35 cellular contexts compared by ENCODE assay signal in the genomic region with DNA sequence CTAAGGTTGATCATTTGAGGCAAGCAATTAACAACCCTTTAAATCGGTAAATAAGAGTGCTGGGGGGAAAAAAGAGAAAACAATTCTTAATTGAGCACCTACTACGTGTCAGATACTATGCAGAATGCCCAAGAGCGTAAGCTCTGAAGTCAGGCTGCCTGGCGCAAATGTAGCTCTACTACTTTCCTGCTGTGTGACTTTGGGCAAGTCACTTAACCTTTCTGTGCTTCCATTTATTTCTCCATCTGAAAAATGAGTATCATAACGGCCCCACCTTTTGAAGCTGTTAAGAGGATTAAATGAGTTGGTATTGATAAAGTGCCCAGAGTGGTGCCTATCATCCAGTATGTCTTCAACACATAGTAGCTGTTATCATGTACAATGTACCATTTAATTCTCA.
DNase-seq lines count a peak whose midpoint lies in the region; ATAC-seq, FAIRE-seq and TF ChIP-seq lines count a peak whose summit lies in the region.
"Had no signal": no experiment of that assay in that cellular context is flagged by ENCODE, and none has a peak within 500 bp of the region (broad histone marks: within the 10 kb centered on the region; RNA-seq: fewer than 3 reads in every experiment).

No MANE protein-coding gene starts in this region.

- no peak overlapping the region for H3K18ac ChIP-seq in H1 (ENCODE audit: extremely low read depth, low read length)

- ATAC-seq in HepG2 (no peak), right lobe of liver (no peak), K562 (no peak), foreskin keratinocyte (no peak)
- ATAC-seq: A549; CD8-positive, alpha-beta T cell had no signal

- intact Hi-C loops in HepG2 (cut with micrococcal nuclease; ENCODE audit: unreplicated experiment) (no loop called here), right lobe of liver (cut with DNase I) (no loop called here), K562 (cut with micrococcal nuclease) (no loop called here)

- TF ChIP-seq RAD21 in HepG2 (CRISPR knock-in tag; IDR thresholded peaks at IDR 0.05), result no peak
- TF ChIP-seq RAD21 in K562 (CRISPR knock-in tag; conservative IDR thresholded peaks at IDR 0.05 in 1 of 2, IDR thresholded peaks at IDR 0.05 in 1 of 2), result no peak
- TF ChIP-seq RAD21 in H1 (IDR thresholded peaks at IDR 0.05 in 1 of 2, conservative IDR thresholded peaks at IDR 0.05 in 1 of 2; ENCODE audit: low read depth in 2 of 2, low read length in 2 of 2), result no peak

- H2BK5ac ChIP-seq in H1 (ENCODE audit: low read depth, low read length), result no peak overlapping the region

- TF ChIP-seq POLR2A in HepG2 (IDR thresholded peaks at IDR 0.05; ENCODE audit: insufficient read depth in 1 of 2, low read depth in 2 of 2, low read length in 2 of 2), result no peak
- no peak for TF ChIP-seq POLR2A in right lobe of liver (IDR thresholded peaks at IDR 0.05)
- TF ChIP-seq POLR2A in K562 (conservative IDR thresholded peaks at IDR 0.05), result no peak
- no peak for TF ChIP-seq POLR2A in H1 (IDR thresholded peaks at IDR 0.05; ENCODE audit: control extremely low read depth in 1 of 2, low read depth in 2 of 2, low read length in 2 of 2)

- BruUV-seq in HepG2 (replicated peaks; lab: Mats Ljungman, UMichigan) (no TSS peak), K562 (replicated peaks; lab: Mats Ljungman, UMichigan) (no TSS peak)

- no peak overlapping the region for H4K5ac ChIP-seq in H1 (ENCODE audit: insufficient read length, low read depth, low read length)

- WGBS in HepG2 (ENCODE audit: low lambda C conversion rate), result 30% methylated on average over 5 of the region's 5 CpGs
- WGBS in right lobe of liver (ENCODE audit: insufficient coverage, low coverage, low lambda C conversion rate, missing lambda C conversion rate), result 51% methylated on average over 5 of the region's 5 CpGs
- whole genome bisulfite sequencing in K562 (ENCODE audit: insufficient coverage, low coverage, missing lambda C conversion rate), result 9% methylated on average over 5 of the region's 5 CpGs
- 93% methylated on average over 5 of the region's 5 CpGs; no CpG with 5 or more reads in 1 of the 2 experiments for WGBS in H1 (ENCODE audit: extremely low coverage in 1 of 2, insufficient coverage in 1 of 2, insufficient read length in 1 of 2, insufficient replicate concordance in 2 of 2, low coverage in 1 of 2, low lambda C conversion rate in 2 of 2, missing lambda C conversion rate in 1 of 2), 2 experiments

- no peak overlapping the region for H2BK15ac ChIP-seq in H1 (ENCODE audit: low read length)

- no peaks in the 10 kb centered on the region for H3K79me1 ChIP-seq in H1 (ENCODE audit: low read depth, low read length)

- no peak overlapping the region for H2AFZ ChIP-seq in HepG2 (ENCODE audit: low read length)
- H2AFZ ChIP-seq in Karpas-422 (ENCODE audit: low read length), result no peak overlapping the region
- H2AFZ ChIP-seq in K562 (ENCODE audit: low read depth, low read length), result no peak overlapping the region
- H2AFZ ChIP-seq in H1 (ENCODE audit: low read length), result no peak overlapping the region

- no peaks in the 10 kb centered on the region for H3K4me1 ChIP-seq in HepG2 (ENCODE audit: insufficient read depth, low read length)
- H3K4me1 ChIP-seq in right lobe of liver, result no peaks in the 10 kb centered on the region
- H3K4me1 ChIP-seq in Karpas-422 (ENCODE audit: low read length), result no peaks in the 10 kb centered on the region
- no peaks in the 10 kb centered on the region for H3K4me1 ChIP-seq in K562 (replicated peaks in 1 of 2; ENCODE audit: control insufficient read depth in 2 of 2, insufficient read depth in 2 of 2, low read length in 2 of 2)
- H3K4me1 ChIP-seq in H1 (replicated peaks in 1 of 4; ENCODE audit: control insufficient read depth in 3 of 4, insufficient read depth in 4 of 4, low read length in 3 of 4), result no peaks in the 10 kb centered on the region; a peak in 1 of 7 replicates
- H3K4me1 ChIP-seq in foreskin keratinocyte, result no peaks in the 10 kb centered on the region
- H3K4me1 ChIP-seq: A549; BE2C; BLaER1; BLaER1 treated with 17β-estradiol and CSF1 and Interleukin-3, amounts not matched to agents 10 nM and 100 nM; Caco-2 had no signal

- POLR2A ChIA-PET in HepG2 (lab: Yijun Ruan, JAX) (no interaction called here), K562 (lab: Yijun Ruan, JAX) (no interaction called here), H1 (lab: Charles Lee; ENCODE audit: partially characterized antibody) (no interaction called here)

- H2BK12ac ChIP-seq in H1 (ENCODE audit: low read depth, low read length), result no peak overlapping the region

- H3K9ac ChIP-seq in HepG2 (ENCODE audit: insufficient read depth, low read depth, low read length) (no peak overlapping the region), Karpas-422 (ENCODE audit: low read length) (no peak overlapping the region), K562 (ENCODE audit: insufficient read depth in 1 of 2, low read depth in 2 of 2, low read length in 2 of 2) (no peak overlapping the region), H1 (replicated peaks in 1 of 4; ENCODE audit: extremely low read depth in 1 of 4, low read depth in 3 of 4, low read length in 3 of 4) (no peak overlapping the region)
- H3K9ac ChIP-seq: BLaER1; BLaER1 treated with 17β-estradiol and CSF1 and Interleukin-3, amounts not matched to agents 10 nM and 100 nM had no signal

- no peaks in the 10 kb centered on the region for H3K79me2 ChIP-seq in HepG2 (ENCODE audit: insufficient read depth, low read length)
- no peaks in the 10 kb centered on the region for H3K79me2 ChIP-seq in Karpas-422 (ENCODE audit: low read length)
- no peaks in the 10 kb centered on the region for H3K79me2 ChIP-seq in K562 (ENCODE audit: control insufficient read depth, insufficient read depth, low read length)
- no peaks in the 10 kb centered on the region for H3K79me2 ChIP-seq in H1 (ENCODE audit: control insufficient read depth in 1 of 2, insufficient read depth in 2 of 2, low read length in 2 of 2)

- DNase-seq in HepG2 (ENCODE audit: low spot score) (no peak), right lobe of liver (no peak), Karpas-422 (peak; percentile 33), K562 (ENCODE audit: extremely low read depth in 1 of 4, low spot score in 3 of 4) (no peak), H1 (ENCODE audit: low read depth in 1 of 2, low spot score in 2 of 2) (no peak), foreskin keratinocyte (no peak), OCI-M1 (lab: John Stamatoyannopoulos, UW) (no peak), hippocampal formation (lab: John Stamatoyannopoulos, UW) (no peak)
- DNase-seq: 8988T; ACHN; AML-193; BE2C; C1 segment of cervical spinal cord; Caco-2; Calu3; CD4-positive, alpha-beta memory T cell; CD4-positive, alpha-beta T cell; CD4-positive, CD25-positive, alpha-beta regulatory T cell; CD8-positive, alpha-beta memory T cell; CD8-positive, alpha-beta T cell; COR-L47; DMS 273 treated with DMSO at 0.1 percent for 48 hours; DMS153; DMS53; DMS79; DMS79 treated with DMSO at 0.1 percent for 48 hours; DND-41; EL had no signal

- H3K9me2 ChIP-seq in Karpas-422 (replicated peaks; ENCODE audit: insufficient read depth, low read length), result no peaks in the 10 kb centered on the region

- no peak overlapping the region for H3K56ac ChIP-seq in H1 (replicated peaks; ENCODE audit: insufficient read length, low read depth, low read length)

- H3K4ac ChIP-seq in H1 (replicated peaks; ENCODE audit: insufficient read length, low read depth, low read length), result no peak overlapping the region

- in situ Hi-C loops in HepG2 (cut with HindIII; ENCODE audit: extremely low pct_ligation_motif_present, low pct_unique_long_range_greater_than_20kb) (no loop called here), K562 (cut with MboI) (no loop called here)

- no peaks in the 10 kb centered on the region for H3K9me1 ChIP-seq in K562 (ENCODE audit: control insufficient read depth, insufficient read depth, low read length)

- H3K4me3 ChIP-seq in HepG2 (replicated peaks in 1 of 3; ENCODE audit: insufficient read depth in 1 of 3, low read depth in 2 of 3, low read length in 3 of 3) (no peak overlapping the region), right lobe of liver (no peak overlapping the region), Karpas-422 (ENCODE audit: low read length) (no peak overlapping the region), K562 (no peak overlapping the region), H1 (ENCODE audit: extremely low read depth in 1 of 4, insufficient read depth in 2 of 4, low read depth in 3 of 4, low read length in 4 of 4) (no peak overlapping the region)
- H3K4me3 ChIP-seq: A549; BLaER1; BLaER1 treated with 17β-estradiol and CSF1 and Interleukin-3, amounts not matched to agents 10 nM and 100 nM had no signal

- CTCF ChIA-PET in HepG2 (lab: Yijun Ruan, JAX; ENCODE audit: low intra/inter-chr PET ratio, low total read pairs) (no interaction called here), K562 (lab: Yijun Ruan, JAX; ENCODE audit: low intra/inter-chr PET ratio) (no interaction called here), H1 (lab: Charles Lee; ENCODE audit: partially characterized antibody) (no interaction called here)

- TF ChIP-seq CTCF in HepG2 (CRISPR knock-in tag; IDR thresholded peaks at IDR 0.05) (no peak), right lobe of liver (IDR thresholded peaks at IDR 0.05) (no peak), K562 (IDR thresholded peaks at IDR 0.05 in 2 of 3, conservative IDR thresholded peaks at IDR 0.05 in 1 of 3; ENCODE audit: insufficient read depth in 2 of 3, low read depth in 1 of 3, low read length in 3 of 3) (no peak), H1 (IDR thresholded peaks at IDR 0.05; ENCODE audit: control extremely low read depth in 1 of 3, insufficient read depth in 1 of 3, low read depth in 1 of 3, low read length in 3 of 3) (no peak), foreskin keratinocyte (conservative IDR thresholded peaks at IDR 0.05) (no peak)

- H4K20me1 ChIP-seq in HepG2 (ENCODE audit: insufficient read depth, low read length) (no peaks in the 10 kb centered on the region), Karpas-422 (ENCODE audit: insufficient read depth, low read depth, low read length) (no peaks in the 10 kb centered on the region), K562 (replicated peaks; ENCODE audit: control insufficient read depth, insufficient read depth, low read length) (no peaks in the 10 kb centered on the region), H1 (replicated peaks in 1 of 2; ENCODE audit: control insufficient read depth in 1 of 2, insufficient read depth in 2 of 2, low read length in 2 of 2) (no peaks in the 10 kb centered on the region)
- H4K20me1 ChIP-seq: BLaER1; BLaER1 treated with 17β-estradiol and CSF1 and Interleukin-3, amounts not matched to agents 10 nM and 100 nM had no signal

- TF ChIP-seq EP300 in HepG2 (IDR thresholded peaks at IDR 0.05; ENCODE audit: low read depth in 2 of 2, low read length in 2 of 2), result no peak
- TF ChIP-seq EP300 in HepG2 (CRISPR knock-in tag; IDR thresholded peaks at IDR 0.05; ENCODE audit: borderline replicate concordance), result no peak
- no peak for TF ChIP-seq EP300 in K562 (IDR thresholded peaks at IDR 0.05; ENCODE audit: low read length)
- TF ChIP-seq EP300 in H1 (IDR thresholded peaks at IDR 0.05; ENCODE audit: borderline replicate concordance in 1 of 2, low read depth in 2 of 2, low read length in 2 of 2), result no peak

- no peak overlapping the region for H4K91ac ChIP-seq in H1 (replicated peaks; ENCODE audit: insufficient read length, low read length)

- H3K9me3 ChIP-seq in HepG2 (ENCODE audit: low read length), result no peaks in the 10 kb centered on the region
- no peaks in the 10 kb centered on the region for H3K9me3 ChIP-seq in right lobe of liver
- no peaks in the 10 kb centered on the region for H3K9me3 ChIP-seq in Karpas-422 (ENCODE audit: low read length)
- H3K9me3 ChIP-seq in K562 (replicated peaks; ENCODE audit: control insufficient read depth, insufficient read depth, low read depth, low read length), result no peaks in the 10 kb centered on the region
- H3K9me3 ChIP-seq in H1 (ENCODE audit: insufficient read depth in 2 of 2, low read depth in 1 of 2, low read length in 1 of 2), result no peaks in the 10 kb centered on the region
- H3K9me3 ChIP-seq: A549; BE2C; BLaER1; BLaER1 treated with 17β-estradiol and CSF1 and Interleukin-3, amounts not matched to agents 10 nM and 100 nM; Caco-2 had no signal

- no peak overlapping the region for H3K23ac ChIP-seq in H1 (ENCODE audit: insufficient read length)

- H3K4me2 ChIP-seq in HepG2 (ENCODE audit: low read depth, low read length), result no peak overlapping the region
- no peak overlapping the region for H3K4me2 ChIP-seq in Karpas-422 (ENCODE audit: low read depth, low read length, poor library complexity, severe bottlenecking)
- H3K4me2 ChIP-seq in K562 (ENCODE audit: insufficient read depth, low read length), result no peak overlapping the region
- no peak overlapping the region for H3K4me2 ChIP-seq in H1 (ENCODE audit: insufficient read depth in 1 of 2, low read depth in 2 of 2, low read length in 2 of 2)
- H3K4me2 ChIP-seq: A549; BLaER1; BLaER1 treated with 17β-estradiol and CSF1 and Interleukin-3, amounts not matched to agents 10 nM and 100 nM had no signal

- H3K27ac ChIP-seq in HepG2 (ENCODE audit: extremely low read length, insufficient read depth, low read length) (no peak overlapping the region), right lobe of liver (no peak overlapping the region), Karpas-422 (ENCODE audit: low read length) (no peak overlapping the region), K562 (ENCODE audit: extremely low read depth, low read depth, low read length) (no peak overlapping the region), H1 (ENCODE audit: low read depth, low read length) (no peak overlapping the region), foreskin keratinocyte (no peak overlapping the region)
- H3K27ac ChIP-seq: 22Rv1; A549; BLaER1; BLaER1 treated with 17β-estradiol and CSF1 and Interleukin-3, amounts not matched to agents 10 nM and 100 nM; C4-2B had no signal

- no peak overlapping the region for H2AK5ac ChIP-seq in H1 (ENCODE audit: low read depth, low read length)

- H4K8ac ChIP-seq in H1 (ENCODE audit: extremely low read depth, insufficient read depth, low read length), result no peak overlapping the region

- no peak overlapping the region for H2BK20ac ChIP-seq in H1 (ENCODE audit: low read length)

- no peak overlapping the region for H3K14ac ChIP-seq in H1 (ENCODE audit: insufficient read length)

- FAIRE-seq in HepG2 (lab: Jason Lieb, UNC), result no peak
- no peak for FAIRE-seq in K562 (lab: Jason Lieb, UNC)
- FAIRE-seq in H1 (lab: Jason Lieb, UNC), result no peak
- FAIRE-seq: A204.1, A549, D721Med had no signal

- peaks cover 0 to 12% of the 10 kb centered on the region in 2 experiments; a peak in 2 of 5 replicates for H3K27me3 ChIP-seq in HepG2 (ENCODE audit: control insufficient read depth in 1 of 2, insufficient read depth in 2 of 2, low read length in 2 of 2)
- no peaks in the 10 kb centered on the region for H3K27me3 ChIP-seq in right lobe of liver
- H3K27me3 ChIP-seq in Karpas-422 (ENCODE audit: low read length), result no peaks in the 10 kb centered on the region
- H3K27me3 ChIP-seq in K562 (ENCODE audit: control insufficient read depth in 2 of 2, insufficient read depth in 2 of 2, low read length in 2 of 2), result peaks cover 5 to 39% of the 10 kb centered on the region in 2 experiments
- no peaks in the 10 kb centered on the region for H3K27me3 ChIP-seq in H1 (replicated peaks in 1 of 4; ENCODE audit: control insufficient read depth in 3 of 4, extremely low read depth in 1 of 4, insufficient read depth in 3 of 4, low read length in 3 of 4)
- no peaks in the 10 kb centered on the region for H3K27me3 ChIP-seq in foreskin keratinocyte
- H3K27me3 ChIP-seq: BE2C; BLaER1; BLaER1 treated with 17β-estradiol and CSF1 and Interleukin-3, amounts not matched to agents 10 nM and 100 nM had no signal

- no peak overlapping the region for H2BK120ac ChIP-seq in H1 (replicated peaks; ENCODE audit: low read depth, low read length)

- no peaks in the 10 kb centered on the region for H3K23me2 ChIP-seq in H1 (ENCODE audit: low read depth, low read length)

- H3K36me3 ChIP-seq in HepG2 (replicated peaks in 1 of 2; ENCODE audit: control insufficient read depth in 1 of 2, insufficient read depth in 2 of 2, low read length in 2 of 2), result no peaks in the 10 kb centered on the region
- H3K36me3 ChIP-seq in right lobe of liver, result no peaks in the 10 kb centered on the region
- no peaks in the 10 kb centered on the region for H3K36me3 ChIP-seq in Karpas-422 (ENCODE audit: insufficient read depth, low read length)
- H3K36me3 ChIP-seq in K562 (ENCODE audit: control insufficient read depth, insufficient read depth, low read length), result no peaks in the 10 kb centered on the region
- H3K36me3 ChIP-seq in H1 (ENCODE audit: control insufficient read depth in 2 of 4, insufficient read depth in 4 of 4, low read length in 3 of 4), result no peaks in the 10 kb centered on the region
- H3K36me3 ChIP-seq: BE2C; BLaER1; BLaER1 treated with 17β-estradiol and CSF1 and Interleukin-3, amounts not matched to agents 10 nM and 100 nM had no signal

Comparison
In these comparisons a context has a peak if more than half of its experiments do, and no peak if none do; other contexts are left out.
1. Of the 241 proteins assayed by ChIP-seq in both HepG2 and K562: peak only in HepG2: none; only in K562: ZFP36; in both: none; in neither: 240.